Comparison of ENCODE assay signal across 2 cellular contexts in the genomic region with DNA sequence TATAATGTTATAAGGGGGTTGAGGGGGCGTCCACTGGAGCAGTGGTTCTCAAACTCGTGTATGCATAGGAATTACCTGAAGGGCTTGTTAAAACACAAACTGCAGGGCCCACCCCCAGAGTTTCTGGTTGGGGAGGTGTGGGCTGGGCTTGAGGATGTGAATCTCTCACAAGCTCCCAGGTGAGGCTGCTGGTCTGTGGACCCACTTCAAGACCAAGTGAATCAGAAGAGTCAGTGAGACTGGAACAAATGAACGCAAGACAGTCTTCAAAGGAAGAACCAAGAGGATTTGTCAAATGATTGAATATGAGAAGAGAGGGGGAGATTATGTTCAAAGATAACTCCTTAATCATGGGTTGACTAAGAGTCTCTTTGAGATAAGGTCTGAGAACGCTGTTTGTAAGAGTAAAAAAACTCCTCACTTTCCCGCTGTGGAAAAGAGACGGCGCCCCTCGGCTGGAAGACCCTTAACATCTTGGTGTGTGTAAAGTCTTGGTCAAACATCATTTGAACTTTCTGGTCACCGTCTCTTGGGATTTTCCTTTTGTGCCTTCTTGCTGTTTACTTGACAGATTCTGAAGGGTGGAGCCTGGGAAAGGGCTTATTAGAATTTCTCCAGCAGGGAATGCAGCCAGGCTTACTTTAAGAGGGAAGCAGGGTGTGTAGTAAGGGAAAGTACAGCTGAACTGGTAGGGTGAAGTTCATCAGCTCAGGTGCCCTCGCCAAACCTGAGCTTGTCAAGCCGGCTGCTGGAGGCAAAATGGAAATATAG.
A peak's percentile ranks its signal among the peaks of the same experiment; 100 is the strongest.
TF ChIP-seq lines count a peak whose summit lies in the region.

No MANE protein-coding gene starts in this region.

TF ChIP-seq in IMR-90, 13 proteins besides CTCF, POLR2A, EP300 and RAD21 (continued from another document):
- no peak for TF ChIP-seq MAZ (IDR thresholded peaks at IDR 0.05; ENCODE audit: borderline replicate concordance, low read depth, low read length)
- no peak for TF ChIP-seq CHD1 (IDR thresholded peaks at IDR 0.05; ENCODE audit: low read depth, low read length)
- no peak for TF ChIP-seq SMC3 (IDR thresholded peaks at IDR 0.05; ENCODE audit: low read depth, low read length)
- no peak for TF ChIP-seq RFX5 (IDR thresholded peaks at IDR 0.05; ENCODE audit: low read depth, low read length)
- no peak for TF ChIP-seq RCOR1 (IDR thresholded peaks at IDR 0.05; ENCODE audit: insufficient replicate concordance, low read length)
- no peak for TF ChIP-seq CEBPB (IDR thresholded peaks at IDR 0.05; ENCODE audit: low read depth, low read length)
- TF ChIP-seq MAFK (IDR thresholded peaks at IDR 0.05; ENCODE audit: low read depth, low read length), result no peak
- TF ChIP-seq, protein P1, sequence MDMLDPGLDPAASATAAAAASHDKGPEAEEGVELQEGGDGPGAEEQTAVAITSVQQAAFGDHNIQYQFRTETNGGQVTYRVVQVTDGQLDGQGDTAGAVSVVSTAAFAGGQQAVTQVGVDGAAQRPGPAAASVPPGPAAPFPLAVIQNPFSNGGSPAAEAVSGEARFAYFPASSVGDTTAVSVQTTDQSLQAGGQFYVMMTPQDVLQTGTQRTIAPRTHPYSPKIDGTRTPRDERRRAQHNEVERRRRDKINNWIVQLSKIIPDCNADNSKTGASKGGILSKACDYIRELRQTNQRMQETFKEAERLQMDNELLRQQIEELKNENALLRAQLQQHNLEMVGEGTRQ (IDR thresholded peaks at IDR 0.05; ENCODE audit: low read depth, low read length), result no peak

TF ChIP-seq in liver, 16 proteins besides CTCF, POLR2A, EP300 and RAD21:
- TF ChIP-seq, protein P2, sequence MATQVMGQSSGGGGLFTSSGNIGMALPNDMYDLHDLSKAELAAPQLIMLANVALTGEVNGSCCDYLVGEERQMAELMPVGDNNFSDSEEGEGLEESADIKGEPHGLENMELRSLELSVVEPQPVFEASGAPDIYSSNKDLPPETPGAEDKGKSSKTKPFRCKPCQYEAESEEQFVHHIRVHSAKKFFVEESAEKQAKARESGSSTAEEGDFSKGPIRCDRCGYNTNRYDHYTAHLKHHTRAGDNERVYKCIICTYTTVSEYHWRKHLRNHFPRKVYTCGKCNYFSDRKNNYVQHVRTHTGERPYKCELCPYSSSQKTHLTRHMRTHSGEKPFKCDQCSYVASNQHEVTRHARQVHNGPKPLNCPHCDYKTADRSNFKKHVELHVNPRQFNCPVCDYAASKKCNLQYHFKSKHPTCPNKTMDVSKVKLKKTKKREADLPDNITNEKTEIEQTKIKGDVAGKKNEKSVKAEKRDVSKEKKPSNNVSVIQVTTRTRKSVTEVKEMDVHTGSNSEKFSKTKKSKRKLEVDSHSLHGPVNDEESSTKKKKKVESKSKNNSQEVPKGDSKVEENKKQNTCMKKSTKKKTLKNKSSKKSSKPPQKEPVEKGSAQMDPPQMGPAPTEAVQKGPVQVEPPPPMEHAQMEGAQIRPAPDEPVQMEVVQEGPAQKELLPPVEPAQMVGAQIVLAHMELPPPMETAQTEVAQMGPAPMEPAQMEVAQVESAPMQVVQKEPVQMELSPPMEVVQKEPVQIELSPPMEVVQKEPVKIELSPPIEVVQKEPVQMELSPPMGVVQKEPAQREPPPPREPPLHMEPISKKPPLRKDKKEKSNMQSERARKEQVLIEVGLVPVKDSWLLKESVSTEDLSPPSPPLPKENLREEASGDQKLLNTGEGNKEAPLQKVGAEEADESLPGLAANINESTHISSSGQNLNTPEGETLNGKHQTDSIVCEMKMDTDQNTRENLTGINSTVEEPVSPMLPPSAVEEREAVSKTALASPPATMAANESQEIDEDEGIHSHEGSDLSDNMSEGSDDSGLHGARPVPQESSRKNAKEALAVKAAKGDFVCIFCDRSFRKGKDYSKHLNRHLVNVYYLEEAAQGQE (IDR thresholded peaks at IDR 0.05), result no peak
- TF ChIP-seq FOXA2 (IDR thresholded peaks at IDR 0.05) (no peak), HNF4A (conservative IDR thresholded peaks at IDR 0.05) (peak; percentile 46 to 73), SP1 (IDR thresholded peaks at IDR 0.05) (peak; percentile 19), RXRA (IDR thresholded peaks at IDR 0.05) (peak in 1 of 2 donors; percentile 56), EGR1 (IDR thresholded peaks at IDR 0.05; ENCODE audit: low read depth in 2 of 2) (no peak)
- TF ChIP-seq, protein P3, sequence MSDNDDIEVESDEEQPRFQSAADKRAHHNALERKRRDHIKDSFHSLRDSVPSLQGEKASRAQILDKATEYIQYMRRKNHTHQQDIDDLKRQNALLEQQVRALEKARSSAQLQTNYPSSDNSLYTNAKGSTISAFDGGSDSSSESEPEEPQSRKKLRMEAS (IDR thresholded peaks at IDR 0.05), result no peak
TF ChIP-seq in liver: peak in this region for 3.
